ENCODE assay signal across 18 cellular contexts in the genomic region with DNA sequence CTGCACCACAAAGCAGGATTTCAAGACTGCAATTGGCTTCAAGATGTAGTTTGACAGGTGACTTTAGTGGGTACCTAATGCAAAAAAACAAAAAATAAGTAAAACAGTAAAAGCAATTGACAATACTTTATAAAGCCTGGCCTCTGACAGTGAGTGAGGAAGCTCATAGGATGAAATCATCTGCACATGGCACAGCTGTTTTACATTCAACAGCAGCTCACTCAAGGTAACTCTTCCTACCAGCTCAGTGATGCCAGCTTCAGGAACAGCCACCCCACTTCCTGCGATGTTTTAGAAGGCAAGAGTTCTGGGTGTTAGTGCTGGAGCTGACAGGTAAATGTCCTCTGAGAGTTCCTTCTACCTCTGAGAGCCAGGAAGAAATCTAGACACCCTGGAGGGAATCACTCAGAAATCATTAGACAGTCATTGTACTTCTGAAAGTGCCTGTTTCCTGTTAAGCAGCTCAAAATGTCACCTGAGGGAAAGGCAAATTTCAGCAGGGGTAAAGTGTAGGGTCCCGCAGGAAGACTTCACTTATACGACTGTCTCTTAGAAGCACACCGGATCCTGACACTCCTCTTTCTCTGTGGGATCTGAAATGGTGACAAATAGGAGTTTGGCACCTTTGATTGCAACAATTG.
A peak's percentile ranks its signal among the peaks of the same experiment; 100 is the strongest.
DNase-seq lines count a peak whose midpoint lies in the region; ATAC-seq, FAIRE-seq and TF ChIP-seq lines count a peak whose summit lies in the region.
"Had no signal": no experiment of that assay in that cellular context is flagged by ENCODE, and none has a peak within 500 bp of the region (broad histone marks: within the 10 kb centered on the region; RNA-seq: fewer than 3 reads in every experiment).

No MANE protein-coding gene starts in this region.

- H3K27me3 ChIP-seq in GM23248 (replicated peaks; ENCODE audit: insufficient read depth) (no peaks in the 10 kb centered on the region), suprapubic skin (no peaks in the 10 kb centered on the region)

- TF ChIP-seq EP300 in suprapubic skin (IDR thresholded peaks at IDR 0.05), result no peak

- H3K9ac ChIP-seq in GM23248, result no peak overlapping the region

- H3K9me2 ChIP-seq in GM23248 (ENCODE audit: insufficient read depth), result no peaks in the 10 kb centered on the region

- 87 to 88% methylated on average over 4 of the region's 4 CpGs for WGBS in GM23248 (ENCODE audit: low coverage in 1 of 2, low lambda C conversion rate in 2 of 2, missing lambda C conversion rate in 2 of 2), 2 experiments
- WGBS in suprapubic skin, result 73% methylated on average over 4 of the region's 4 CpGs

- H4K20me1 ChIP-seq in GM23248 (ENCODE audit: insufficient read depth), result no peaks in the 10 kb centered on the region

- in situ Hi-C loops in GM23248 (cut with MboI), result no loop called here

- H3K27ac ChIP-seq in GM23248, result no peak overlapping the region
- H3K27ac ChIP-seq in suprapubic skin, result no peak overlapping the region
- H3K27ac ChIP-seq: SK-N-MC had no signal

- no peaks in the 10 kb centered on the region for H3K36me3 ChIP-seq in GM23248 (ENCODE audit: low read depth)
- no peaks in the 10 kb centered on the region for H3K36me3 ChIP-seq in suprapubic skin

- no peak for TF ChIP-seq CTCF in suprapubic skin (IDR thresholded peaks at IDR 0.05)

- H3K79me2 ChIP-seq in GM23248 (ENCODE audit: insufficient read depth), result peaks cover 45% of the 10 kb centered on the region

- H3K4me1 ChIP-seq in GM23248 (ENCODE audit: insufficient read depth), result no peaks in the 10 kb centered on the region
- H3K4me1 ChIP-seq in suprapubic skin, result peaks cover 5% of the 10 kb centered on the region

- no peak overlapping the region for H2AFZ ChIP-seq in GM23248

- H3K4me2 ChIP-seq in GM23248 (ENCODE audit: unreplicated experiment), result no peak overlapping the region

- FAIRE-seq in GM12892 (lab: Jason Lieb, UNC), result peak; percentile 56
- FAIRE-seq: frontal cortex, K562 had no signal

- H3F3A ChIP-seq in GM23248 (ENCODE audit: insufficient read depth), result no peaks in the 10 kb centered on the region

- H3K9me3 ChIP-seq in GM23248 (ENCODE audit: low read depth), result no peaks in the 10 kb centered on the region
- no peaks in the 10 kb centered on the region for H3K9me3 ChIP-seq in suprapubic skin

- ATAC-seq in GM19438 (IDR thresholded peaks at IDR 0.05; ENCODE audit: low read depth, unreplicated experiment) (peak; percentile 87), HG02884 (IDR thresholded peaks at IDR 0.05; ENCODE audit: unreplicated experiment) (peak; percentile 84)
- ATAC-seq: activated CD8-positive, alpha-beta memory T cell treated with anti-CD3 and anti-CD28 coated beads, Interleukin-2, amount 10 ng/mL, durations not matched to agents 7 days and 5 days; K562; sciatic nerve had no signal

- DNase-seq in GM12892 (ENCODE audit: insufficient read length) (no peak), NCI-H69 (lab: John Stamatoyannopoulos, UW) (peak; percentile 18), GM23248 (no peak), NOMO-1 treated with dmso at 0.1 percent for 144 hours (lab: John Stamatoyannopoulos, UW; ENCODE audit: unreplicated experiment) (no peak), suprapubic skin (ENCODE audit: low spot score in 2 of 2) (no peak), AG08395 (ENCODE audit: low spot score) (no peak)
- DNase-seq: activated CD8-positive, alpha-beta memory T cell treated with anti-CD3 and anti-CD28 coated beads, Interleukin-2, amount 10 ng/mL, durations not matched to agents 7 days and 5 days; CD4-positive, alpha-beta memory T cell; central memory CD4-positive, alpha-beta T cell; NCI-H2171; stimulated activated CD8-positive, alpha-beta memory T cell treated with anti-CD3 and anti-CD28 coated beads, Interleukin-4, amount 100 ng/mL, for 48 hours had no signal

- TF ChIP-seq POLR2A in GM12892 (IDR thresholded peaks at IDR 0.05; ENCODE audit: low read depth, low read length) (no peak), suprapubic skin (IDR thresholded peaks at IDR 0.05) (no peak)

- H3K4me3 ChIP-seq in GM23248 (no peak overlapping the region), suprapubic skin (no peak overlapping the region)
- H3K4me3 ChIP-seq: K562, lung, SK-N-MC had no signal
